13 cellular contexts compared by ENCODE assay signal in genomic region chr17:81403040-81403467, GRCh38. TPM values are rescaled to one million over a fixed set of nuclear protein-coding genes. Genes with fewer than 3 reads are reported as not detected.
DNase-seq lines count a peak whose midpoint lies in the region; TF ChIP-seq lines count a peak whose summit lies in the region.
"Had no signal": no experiment of that assay in that cellular context is flagged by ENCODE, and none has a peak within 500 bp of the region (broad histone marks: within the 10 kb centered on the region; RNA-seq: fewer than 3 reads in every experiment).

No MANE protein-coding gene starts in this region.

- peak; percentile 28 for TF ChIP-seq CTCF in AG10803 (conservative IDR thresholded peaks at IDR 0.05; ENCODE audit: low read length)
- TF ChIP-seq CTCF in RWPE1 (conservative IDR thresholded peaks at IDR 0.05; ENCODE audit: low read depth), result no peak
- peak; percentile 38 for TF ChIP-seq CTCF in fibroblast of the aortic adventitia (IDR thresholded peaks at IDR 0.05; ENCODE audit: insufficient read depth, low read length)

- no peak for DNase-seq in AG10803 (ENCODE audit: low read depth)
- DNase-seq in RWPE1 (ENCODE audit: low spot score), result no peak
- DNase-seq in fibroblast of the aortic adventitia (ENCODE audit: low read depth), result peak; percentile 59
- peak; percentile 60 for DNase-seq in retina
- no peak for DNase-seq in activated T-cell treated with anti-CD3 and anti-CD28 coated beads for 4 hours
- no peak for DNase-seq in posterior cingulate gyrus
- DNase-seq in effector CD4-positive, alpha-beta T cell, result no peak
- no peak for DNase-seq in AML-193 (lab: John Stamatoyannopoulos, UW)
- DNase-seq: activated CD4-positive, alpha-beta memory T cell treated with anti-CD3 and anti-CD28 coated beads for 36 hours; NCI-H1436 treated with DMSO at 0.1 percent for 48 hours; SJCRH30; stimulated activated naive CD8-positive, alpha-beta T cell treated with anti-CD3 and anti-CD28 coated beads, Interleukin-15, Interleukin-2, amounts not matched to agents 100 U/mL and 50 U/mL, for 24 hours had no signal

- POLR2A ChIA-PET in RWPE1 (lab: Yijun Ruan, JAX; ENCODE audit: low non-redundant PET), result no interaction called here

- intact Hi-C loops in posterior cingulate gyrus (cut with DNase I), result loop anchor here (5.0 kb wide), 1 partner anchor 111 kb away; no protein-coding TSS in a partner anchor

- CTCF ChIA-PET in RWPE1 (lab: Yijun Ruan, JAX), result no interaction called here

- H3K27ac ChIP-seq in RWPE1, result peak overlapping the region; percentile 94
- H3K27ac ChIP-seq: SJCRH30 had no signal

- peak overlapping the region; percentile 33 for H3K4me3 ChIP-seq in AG10803 (ENCODE audit: low read length)
- H3K4me3 ChIP-seq in fibroblast of the aortic adventitia (ENCODE audit: low read depth, low read length), result no peak overlapping the region
- H3K4me3 ChIP-seq: SJCRH30 had no signal

RNA-seq across cellular contexts. Expression of gene BAHCC1, which starts 7.8 kb away (rescaled TPM):
- 11.7 and 14.3 TPM in 2 replicates for total RNA-seq in fibroblast of the aortic adventitia (ENCODE audit: low replicate concordance)
- total RNA-seq: CD4-positive, alpha-beta memory T cell had no signal

Comparison
In these comparisons a context has a peak if more than half of its experiments do, and no peak if none do; other contexts are left out.
1. DNase-seq: peak in fibroblast of the aortic adventitia (single experiment) and retina (single experiment); none in AG10803 (single experiment), RWPE1 (single experiment), activated T-cell treated with anti-CD3 and anti-CD28 coated beads for 4 hours (single experiment), posterior cingulate gyrus (0 of 10), effector CD4-positive, alpha-beta T cell (single experiment) and AML-193 (0 of 2).